In genomic region chr6:114312931-114313330, GRCh38 we compare ENCODE assay signal across 24 cellular contexts. TPM values are rescaled to one million over a fixed set of nuclear protein-coding genes. Genes with fewer than 3 reads are reported as not detected.
DNase-seq lines count a peak whose midpoint lies in the region; ATAC-seq lines count a peak whose summit lies in the region.
"Had no signal": no experiment of that assay in that cellular context is flagged by ENCODE, and none has a peak within 500 bp of the region (broad histone marks: within the 10 kb centered on the region; RNA-seq: fewer than 3 reads in every experiment).

No MANE protein-coding gene starts in this region.

- DNase-seq in ELR (ENCODE audit: low read depth) (peak; percentile 2), LHCN-M2 (ENCODE audit: low read depth) (peak; percentile 57), midbrain (lab: John Stamatoyannopoulos, UW) (no peak)
- no peak for DNase-seq in activated T-cell treated with anti-CD3 and anti-CD28 coated beads, Interleukin-2, amount 50 U/mL, for 1 hour
- no peak for DNase-seq in activated CD4-positive, alpha-beta T cell treated with anti-CD3 and anti-CD28 coated beads, Interleukin-2, amount 50 U/mL, for 1 hour
- DNase-seq: 8988T; activated CD4-positive, alpha-beta T cell treated with anti-CD3 and anti-CD28 coated beads for 48 hours; activated effector memory CD4-positive, alpha-beta T cell treated with anti-CD3 and anti-CD28 coated beads, Interleukin-2, amount 50 U/mL, for 16 hours; adrenal gland; Calu3; EL; MV-4-11; NCI-H2081; NCI-H510A treated with DMSO at 0.1 percent for 48 hours; nucleus accumbens; Right ventricle myocardium superior; spleen; stimulated activated CD4-positive, alpha-beta T cell treated with anti-CD3 and anti-CD28 coated beads, Interleukin-4, amount 100 ng/mL, for 4 hours; T-cell; upper lobe of left lung had no signal

- ATAC-seq in GM19351 (IDR thresholded peaks at IDR 0.05; ENCODE audit: unreplicated experiment) (peak; percentile 90), HG03025 (IDR thresholded peaks at IDR 0.05; ENCODE audit: low FRiP score, unreplicated experiment) (peak; percentile 54), GM21381 (IDR thresholded peaks at IDR 0.05; ENCODE audit: unreplicated experiment) (no peak)
- ATAC-seq: T-cell had no signal

RNA-seq across cellular contexts. Expression of gene HS3ST5, which starts 29.9 kb away (rescaled TPM):
- total RNA-seq in LHCN-M2 (2014; rRNA removed), result 0.11 TPM in 1 of 2 replicates, not detected in the other
- polyA plus RNA-seq in LHCN-M2 (2012), result 0.34 TPM
- total RNA-seq: renal cortical epithelial cell, Right ventricle myocardium superior, spleen, T-cell had no signal
- polyA plus RNA-seq: spleen had no signal

Comparison
In these comparisons a context has a peak if more than half of its experiments do, and no peak if none do; other contexts are left out.
1. DNase-seq: peak in ELR (single experiment) and LHCN-M2 (single experiment); none in midbrain (single experiment), activated T-cell treated with anti-CD3 and anti-CD28 coated beads, Interleukin-2, amount 50 U/mL, for 1 hour (single experiment) and activated CD4-positive, alpha-beta T cell treated with anti-CD3 and anti-CD28 coated beads, Interleukin-2, amount 50 U/mL, for 1 hour (single experiment).